In genomic region chr13:27027086-27027667, GRCh38 we compare ENCODE assay signal across 24 cellular contexts.
DNase-seq lines count a peak whose midpoint lies in the region; ATAC-seq and TF ChIP-seq lines count a peak whose summit lies in the region.
"Had no signal": no experiment of that assay in that cellular context is flagged by ENCODE, and none has a peak within 500 bp of the region (broad histone marks: within the 10 kb centered on the region; RNA-seq: fewer than 3 reads in every experiment).

No MANE protein-coding gene starts in this region.

- no peaks in the 10 kb centered on the region for H3K9me2 ChIP-seq in Loucy (replicated peaks; ENCODE audit: low read depth, low read length)

- DNase-seq in activated CD8-positive, alpha-beta memory T cell treated with anti-CD3 and anti-CD28 coated beads for 24 hours, result peak; percentile 21
- DNase-seq in activated CD8-positive, alpha-beta memory T cell treated with anti-CD3 and anti-CD28 coated beads, Interleukin-2, amount 50 U/mL, for 4 hours, result no peak
- DNase-seq in immature natural killer cell, result no peak
- peak; percentile 63 for DNase-seq in osteocyte (ENCODE audit: extremely low spot score, unreplicated experiment)
- DNase-seq in NCI-H2171 treated with DMSO at 0.1 percent for 48 hours (lab: John Stamatoyannopoulos, UW), result no peak
- DNase-seq: 8988T; ACHN; BE2C; CD4-positive, CD25-positive, alpha-beta regulatory T cell; DMS153; DND-41; IMR-90; KG1; MM.1S; NCI-H1694; NCI-H2029 treated with DMSO at 0.1 percent for 48 hours; NCI-H226; NCI-H510A; NCI-H69; Peyer's patch; SHP77 treated with DMSO at 0.1 percent for 48 hours had no signal

- H3F3A ChIP-seq in Loucy (ENCODE audit: low read depth), result no peaks in the 10 kb centered on the region

- H3K27me3 Mint-ChIP-seq in immature natural killer cell (ENCODE audit: low read depth in 3 of 3) (peaks cover 0 to 5% (median 0%) of the 10 kb centered on the region in 3 donors), osteocyte (ENCODE audit: unreplicated experiment) (no peaks in the 10 kb centered on the region)

- peak overlapping the region in 4 of 6 donors; percentile 1 to 55 (median 36) for H3K27ac Mint-ChIP-seq in immature natural killer cell
- no peak overlapping the region for H3K27ac Mint-ChIP-seq in osteocyte (ENCODE audit: unreplicated experiment)
- H3K27ac Mint-ChIP-seq: CD4-positive, CD25-positive, alpha-beta regulatory T cell had no signal

- H3K9ac ChIP-seq in Loucy (ENCODE audit: low read depth, low read length, poor library complexity, severe bottlenecking), result no peak overlapping the region

- no peaks in the 10 kb centered on the region for H3K79me2 ChIP-seq in Loucy (ENCODE audit: insufficient read depth, low read length)

- H4K20me1 ChIP-seq in Loucy (ENCODE audit: insufficient read depth, low read length, poor library complexity, severe bottlenecking), result no peaks in the 10 kb centered on the region

- peak overlapping the region; percentile 32 for H3K4me2 ChIP-seq in Loucy (ENCODE audit: low read depth, low read length, poor library complexity, severe bottlenecking)

- TF ChIP-seq CTCF in Loucy (conservative IDR thresholded peaks at IDR 0.05; ENCODE audit: low read length) (no peak), osteocyte (IDR thresholded peaks at IDR 0.05) (no peak)

- H3K4me3 ChIP-seq in Loucy (ENCODE audit: low read length, poor library complexity, severe bottlenecking), result no peak overlapping the region
- H3K4me3 ChIP-seq: Peyer's patch had no signal

- H3K4me3 Mint-ChIP-seq in immature natural killer cell (peak overlapping the region in 3 of 5 donors; percentile 3 to 54 (median 23)), osteocyte (ENCODE audit: unreplicated experiment) (no peak overlapping the region)
- H3K4me3 Mint-ChIP-seq: CD4-positive, CD25-positive, alpha-beta regulatory T cell had no signal

- H3K9me3 Mint-ChIP-seq in immature natural killer cell (no peaks in the 10 kb centered on the region), osteocyte (ENCODE audit: unreplicated experiment) (peaks cover 4% of the 10 kb centered on the region)

- no peaks in the 10 kb centered on the region for H3K27me3 ChIP-seq in Loucy (ENCODE audit: insufficient read depth, low read length, poor library complexity, severe bottlenecking)
- H3K27me3 ChIP-seq: Peyer's patch had no signal

- no peaks in the 10 kb centered on the region for H3K36me3 ChIP-seq in Loucy (ENCODE audit: insufficient read depth, low read length)
- H3K36me3 ChIP-seq: BE2C, Peyer's patch had no signal

- H3K4me1 ChIP-seq in Loucy (ENCODE audit: insufficient read depth, low read length, poor library complexity, severe bottlenecking), result peaks cover 12% of the 10 kb centered on the region
- H3K4me1 ChIP-seq: BE2C had no signal

- H3K9me3 ChIP-seq in Loucy (ENCODE audit: insufficient read depth, low read depth, low read length), result no peaks in the 10 kb centered on the region
- H3K9me3 ChIP-seq: BE2C, Peyer's patch had no signal

- ATAC-seq in GM18511 (IDR thresholded peaks at IDR 0.05; ENCODE audit: unreplicated experiment), result no peak
- no peak for ATAC-seq in HG02798 (IDR thresholded peaks at IDR 0.05; ENCODE audit: poor library complexity, unreplicated experiment)

- no peaks in the 10 kb centered on the region for H3K36me3 Mint-ChIP-seq in immature natural killer cell
- H3K36me3 Mint-ChIP-seq in osteocyte (ENCODE audit: unreplicated experiment), result peaks cover 2% of the 10 kb centered on the region
- H3K36me3 Mint-ChIP-seq: CD4-positive, CD25-positive, alpha-beta regulatory T cell had no signal

- H2AFZ ChIP-seq in Loucy (ENCODE audit: low read length), result peak overlapping the region; percentile 39

- H3K4me1 Mint-ChIP-seq in immature natural killer cell (peaks cover 16% of the 10 kb centered on the region in 2 donors), osteocyte (ENCODE audit: unreplicated experiment) (peaks cover 13% of the 10 kb centered on the region)

Comparison
In these comparisons a context has a peak if more than half of its experiments do, and no peak if none do; other contexts are left out.
1. DNase-seq: peak in activated CD8-positive, alpha-beta memory T cell treated with anti-CD3 and anti-CD28 coated beads for 24 hours (single experiment) and osteocyte (single experiment); none in activated CD8-positive, alpha-beta memory T cell treated with anti-CD3 and anti-CD28 coated beads, Interleukin-2, amount 50 U/mL, for 4 hours (single experiment), immature natural killer cell (0 of 3) and NCI-H2171 treated with DMSO at 0.1 percent for 48 hours (single experiment).